ENCODE assay signal across 9 cellular contexts in genomic region chr12:32558941-32559340, GRCh38.
DNase-seq lines count a peak whose midpoint lies in the region; ATAC-seq and TF ChIP-seq lines count a peak whose summit lies in the region.
"Had no signal": no experiment of that assay in that cellular context is flagged by ENCODE, and none has a peak within 500 bp of the region (broad histone marks: within the 10 kb centered on the region; RNA-seq: fewer than 3 reads in every experiment).

No MANE protein-coding gene starts in this region.

- peaks cover 39% of the 10 kb centered on the region for H3K4me1 ChIP-seq in DOHH2 (ENCODE audit: control insufficient read depth, low read length)

- no peaks in the 10 kb centered on the region for H3K27me3 ChIP-seq in DOHH2 (ENCODE audit: control insufficient read depth, low read length)

- ATAC-seq in GM21390 (IDR thresholded peaks at IDR 0.05; ENCODE audit: unreplicated experiment), result peak; percentile 98
- peak; percentile 98 for ATAC-seq in HG03558 (IDR thresholded peaks at IDR 0.05; ENCODE audit: extremely low read depth, unreplicated experiment)
- peak; percentile 54 for ATAC-seq in Right ventricle myocardium superior (ENCODE audit: poor library complexity)

- no peaks in the 10 kb centered on the region for H3K36me3 Mint-ChIP-seq in activated CD4-positive, alpha-beta T cell treated with anti-CD3 and anti-CD28 coated beads, Interleukin-2, amount 10 ng/mL, durations not matched to agents 24 days and 14 days (ENCODE audit: low read depth)
- H3K36me3 Mint-ChIP-seq in type B pancreatic cell, result peaks cover 21% of the 10 kb centered on the region

- H4K20me1 ChIP-seq in DOHH2 (ENCODE audit: control insufficient read depth, insufficient read depth, low read depth, low read length), result no peaks in the 10 kb centered on the region

- H3K27me3 Mint-ChIP-seq in activated CD4-positive, alpha-beta T cell treated with anti-CD3 and anti-CD28 coated beads, Interleukin-2, amount 10 ng/mL, durations not matched to agents 24 days and 14 days, result peaks cover 4% of the 10 kb centered on the region
- H3K27me3 Mint-ChIP-seq in type B pancreatic cell, result no peaks in the 10 kb centered on the region
- H3K27me3 Mint-ChIP-seq: activated naive CD8-positive, alpha-beta T cell treated with anti-CD3 and anti-CD28 coated beads, Interleukin-2, amount 10 ng/mL, durations not matched to agents 7 days and 5 days had no signal

- H3K9me3 ChIP-seq in DOHH2 (ENCODE audit: control insufficient read depth, insufficient read depth, low read length), result no peaks in the 10 kb centered on the region

- H3K36me3 ChIP-seq in DOHH2 (ENCODE audit: control insufficient read depth, low read length), result peaks cover 2% of the 10 kb centered on the region; the same call in 1 of the 2 replicates

- H3K9me3 Mint-ChIP-seq in activated CD4-positive, alpha-beta T cell treated with anti-CD3 and anti-CD28 coated beads, Interleukin-2, amount 10 ng/mL, durations not matched to agents 24 days and 14 days, result peaks cover 12% of the 10 kb centered on the region
- H3K9me3 Mint-ChIP-seq in type B pancreatic cell, result peaks cover 4% of the 10 kb centered on the region

- no peak overlapping the region for H3K4me3 Mint-ChIP-seq in activated CD4-positive, alpha-beta T cell treated with anti-CD3 and anti-CD28 coated beads, Interleukin-2, amount 10 ng/mL, durations not matched to agents 24 days and 14 days
- H3K4me3 Mint-ChIP-seq in type B pancreatic cell, result no peak overlapping the region
- H3K4me3 Mint-ChIP-seq: activated naive CD8-positive, alpha-beta T cell treated with anti-CD3 and anti-CD28 coated beads, Interleukin-2, amount 10 ng/mL, durations not matched to agents 7 days and 5 days had no signal

- peaks cover 9% of the 10 kb centered on the region; the same call in 1 of the 2 replicates for H3F3A ChIP-seq in DOHH2 (ENCODE audit: control insufficient read depth, insufficient read depth)

- intact Hi-C loops in Right ventricle myocardium superior (cut with DNase I), result no loop called here
- intact Hi-C loops in activated CD4-positive, alpha-beta T cell treated with anti-CD3 and anti-CD28 coated beads, Interleukin-2, amount 10 ng/mL, durations not matched to agents 24 days and 14 days (cut with micrococcal nuclease), result loop anchor here (1.0 kb wide), 2 partner anchors 27 to 44 kb away; no protein-coding TSS in a partner anchor

- H3K79me2 ChIP-seq in DOHH2 (ENCODE audit: control insufficient read depth, low read length), result peaks cover 64% of the 10 kb centered on the region

- no peak for TF ChIP-seq CTCF in DOHH2 (IDR thresholded peaks at IDR 0.05; ENCODE audit: low read depth, low read length, poor library complexity, severe bottlenecking)
- TF ChIP-seq CTCF in type B pancreatic cell (conservative IDR thresholded peaks at IDR 0.05), result no peak

- H3K9me2 ChIP-seq in DOHH2 (replicated peaks; ENCODE audit: control insufficient read depth, low read length), result no peaks in the 10 kb centered on the region

- no peak for DNase-seq in Right ventricle myocardium superior
- DNase-seq in activated CD4-positive, alpha-beta T cell treated with anti-CD3 and anti-CD28 coated beads, Interleukin-2, amount 10 ng/mL, durations not matched to agents 24 days and 14 days, result no peak
- DNase-seq in NCI-H510A (lab: John Stamatoyannopoulos, UW), result no peak
- no peak for DNase-seq in type B pancreatic cell (ENCODE audit: extremely low spot score, unreplicated experiment)
- DNase-seq in activated gamma-delta T cell treated with Interleukin-2 at 50 U/mL for 16 hours, result no peak
- DNase-seq: activated naive CD8-positive, alpha-beta T cell treated with anti-CD3 and anti-CD28 coated beads, Interleukin-2, amount 10 ng/mL, durations not matched to agents 7 days and 5 days had no signal

- H3K27ac Mint-ChIP-seq in activated CD4-positive, alpha-beta T cell treated with anti-CD3 and anti-CD28 coated beads, Interleukin-2, amount 10 ng/mL, durations not matched to agents 24 days and 14 days, result no peak overlapping the region
- no peak overlapping the region for H3K27ac Mint-ChIP-seq in type B pancreatic cell
- H3K27ac Mint-ChIP-seq: activated naive CD8-positive, alpha-beta T cell treated with anti-CD3 and anti-CD28 coated beads, Interleukin-2, amount 10 ng/mL, durations not matched to agents 7 days and 5 days had no signal

- H3K27ac ChIP-seq in DOHH2 (ENCODE audit: low read depth, low read length), result peak overlapping the region; percentile 67

- peaks cover 18% of the 10 kb centered on the region for H3K4me1 Mint-ChIP-seq in activated CD4-positive, alpha-beta T cell treated with anti-CD3 and anti-CD28 coated beads, Interleukin-2, amount 10 ng/mL, durations not matched to agents 24 days and 14 days
- H3K4me1 Mint-ChIP-seq in type B pancreatic cell (ENCODE audit: unreplicated experiment), result peaks cover 10% of the 10 kb centered on the region
- H3K4me1 Mint-ChIP-seq: activated naive CD8-positive, alpha-beta T cell treated with anti-CD3 and anti-CD28 coated beads, Interleukin-2, amount 10 ng/mL, durations not matched to agents 7 days and 5 days had no signal

- H3K4me2 ChIP-seq in DOHH2 (ENCODE audit: low read length), result peak overlapping the region; percentile 83

- H3K4me3 ChIP-seq in DOHH2 (ENCODE audit: low read length), result peak overlapping the region; percentile 61
